In genomic region chrX:80385651-80386050, GRCh38 we compare ENCODE assay signal across 6 cellular contexts. TPM values are rescaled to one million over a fixed set of nuclear protein-coding genes. Genes with fewer than 3 reads are reported as not detected.
"Had no signal": no experiment of that assay in that cellular context is flagged by ENCODE, and none has a peak within 500 bp of the region (broad histone marks: within the 10 kb centered on the region; RNA-seq: fewer than 3 reads in every experiment).

No MANE protein-coding gene starts in this region.

RNA-seq across cellular contexts. Expression of gene TENT5D, which starts 34.6 kb away (rescaled TPM):
- total RNA-seq: GM23248, H1, H7, H9, HFFc6 had no signal
- polyA plus RNA-seq: GM23248, GM23338, H1 had no signal
